Comparison of ENCODE assay signal across 19 cellular contexts in the genomic region with DNA sequence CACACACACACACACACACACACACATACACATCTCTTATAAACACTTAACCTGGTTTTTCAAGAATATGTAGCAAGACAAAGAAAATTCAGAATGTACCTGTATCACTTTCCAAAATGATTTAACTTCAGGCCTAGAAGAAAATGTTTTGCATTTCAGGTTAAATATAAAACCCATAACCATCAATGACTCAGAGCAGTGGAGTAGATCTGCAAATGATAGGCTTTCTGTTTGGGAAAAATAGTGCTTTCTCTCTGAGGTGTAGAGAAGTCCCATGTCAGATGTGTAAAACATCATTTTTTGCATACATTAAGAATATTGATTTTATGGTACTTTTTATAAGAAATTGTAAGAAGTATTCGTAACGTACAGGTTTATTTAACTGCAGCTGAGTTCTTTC.
"Had no signal": no experiment of that assay in that cellular context is flagged by ENCODE, and none has a peak within 500 bp of the region (broad histone marks: within the 10 kb centered on the region; RNA-seq: fewer than 3 reads in every experiment).

No MANE protein-coding gene starts in this region.

- DNase-seq: activated CD4-positive, alpha-beta T cell treated with anti-CD3 and anti-CD28 coated beads for 48 hours; activated CD8-positive, alpha-beta T cell treated with anti-CD3 and anti-CD28 coated beads for 36 hours; activated effector memory CD4-positive, alpha-beta T cell treated with anti-CD3 and anti-CD28 coated beads, Interleukin-2, amount 50 U/mL, for 16 hours; activated T-cell treated with anti-CD3 and anti-CD28 coated beads, Interleukin-2, amount 50 U/mL, for 48 hours; adrenal gland; dorsolateral prefrontal cortex; endodermal cell; erythroblast; left lung; mucosa of descending colon; naive thymus-derived CD4-positive, alpha-beta T cell; stimulated activated CD4-positive, alpha-beta T cell treated with anti-CD3 and anti-CD28 coated beads, Interleukin-12 subunit alpha, Interleukin-12 subunit beta, amount 100 ng/mL, for 4 hours; stimulated activated CD4-positive, alpha-beta T cell treated with anti-CD3 and anti-CD28 coated beads, Interleukin-2, amount 100 ng/mL, for 24 hours had no signal

- H3K9me3 ChIP-seq: adrenal gland, gastroesophageal sphincter, left lung, mucosa of descending colon, thoracic aorta had no signal

- H3K36me3 ChIP-seq: adrenal gland, cardiac muscle cell, gastroesophageal sphincter, left lung, thoracic aorta had no signal

- ATAC-seq: activated CD8-positive, alpha-beta T cell treated with anti-CD3 and anti-CD28 coated beads for 36 hours; gastroesophageal sphincter; left lung; mucosa of descending colon; naive thymus-derived CD4-positive, alpha-beta T cell; WTC11 had no signal

- H3K27ac ChIP-seq: adrenal gland, cardiac muscle cell, dorsolateral prefrontal cortex, gastroesophageal sphincter, hepatocyte, left lung, parathyroid adenoma, thoracic aorta had no signal

- H3K27me3 ChIP-seq: adrenal gland, cardiac muscle cell, dorsolateral prefrontal cortex, gastroesophageal sphincter, hepatocyte, left lung had no signal

- H3K4me1 ChIP-seq: adrenal gland, gastroesophageal sphincter, left lung, parathyroid adenoma had no signal

- H3K4me3 ChIP-seq: adrenal gland, cardiac muscle cell, dorsolateral prefrontal cortex, gastroesophageal sphincter, hepatocyte, left lung, mucosa of descending colon, thoracic aorta had no signal
